ENCODE assay signal across 29 cellular contexts in the genomic region with DNA sequence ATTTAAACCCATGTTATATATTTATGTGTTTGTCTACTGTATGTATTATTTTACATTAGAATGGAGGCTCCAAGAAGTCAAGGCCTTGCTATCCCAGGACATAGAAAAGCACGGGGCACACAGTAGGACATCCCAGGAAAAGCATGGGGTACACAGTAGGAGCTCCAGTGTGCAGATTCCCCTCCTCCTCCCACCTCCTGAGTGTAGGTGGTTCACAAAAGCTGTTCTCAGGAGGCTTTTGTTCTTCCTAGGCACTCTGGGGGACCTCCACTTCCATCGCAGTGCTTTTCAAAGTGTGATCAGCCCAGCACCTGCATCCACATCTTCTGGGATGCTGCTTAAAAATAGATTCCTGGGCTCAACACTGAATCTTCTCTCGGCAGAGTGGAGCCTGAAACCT. TPM values are rescaled to one million over a fixed set of nuclear protein-coding genes. Genes with fewer than 3 reads are reported as not detected.
"Had no signal": no experiment of that assay in that cellular context is flagged by ENCODE, and none has a peak within 500 bp of the region (broad histone marks: within the 10 kb centered on the region; RNA-seq: fewer than 3 reads in every experiment).

No MANE protein-coding gene starts in this region.

- H3K4me1 Mint-ChIP-seq: naive B cell; natural killer cell; neural progenitor cell; stimulated activated naive B cell treated with anti-CD40 and anti-IgM and Interleukin-4, amounts not matched to agents 10 μg/mL and 1 μg/mL and 100 μg/mL, for 72 hours had no signal

- H3K27ac ChIP-seq: left ventricle myocardium inferior, neural progenitor cell, neutrophil, ovary, right atrium auricular region, right lobe of liver, stomach, testis, thyroid gland, uterus had no signal

- H3K9ac ChIP-seq: neural progenitor cell had no signal

- ATAC-seq: natural killer cell; right lobe of liver; stimulated activated naive B cell treated with anti-CD40 and anti-IgM and Interleukin-4, amounts not matched to agents 10 μg/mL and 1 μg/mL and 100 μg/mL, for 72 hours; stimulated activated naive CD8-positive, alpha-beta T cell treated with anti-CD3 and anti-CD28 coated beads, Interleukin-15, Interleukin-2, amounts not matched to agents 100 U/mL and 50 U/mL, for 24 hours had no signal

- H3K27me3 Mint-ChIP-seq: type B pancreatic cell had no signal

- H3K36me3 ChIP-seq: left ventricle myocardium inferior, neural progenitor cell, neutrophil, ovary, right atrium auricular region, right lobe of liver, stomach, thyroid gland, uterus had no signal

- H3K4me3 ChIP-seq: left ventricle myocardium inferior, lung, neural progenitor cell, ovary, right atrium auricular region, right lobe of liver, smooth muscle cell, stomach, testis, thyroid gland, uterus had no signal

- H3K9me3 ChIP-seq: left ventricle myocardium inferior, neutrophil, ovary, right atrium auricular region, right lobe of liver, stomach, testis, thyroid gland, uterus had no signal

- H3K4me2 ChIP-seq: neural progenitor cell, smooth muscle cell had no signal

- DNase-seq: hippocampal formation; islet precursor cell; left ventricle myocardium inferior; mesendoderm; naive B cell; natural killer cell; nephron progenitor cell; occipital lobe; ovary; right lobe of liver; stimulated activated CD4-positive, alpha-beta T cell treated with anti-CD3 and anti-CD28 coated beads, Interleukin-1b, Interleukin-23, amount 100 ng/mL, for 48 hours; stimulated activated CD4-positive, alpha-beta T cell treated with anti-CD3 and anti-CD28 coated beads, Interleukin-2, amount 100 ng/mL, for 48 hours; stimulated activated naive B cell treated with anti-CD40 and anti-IgM and Interleukin-4, amounts not matched to agents 10 μg/mL and 1 μg/mL and 100 μg/mL, for 72 hours; stimulated activated naive CD8-positive, alpha-beta T cell treated with anti-CD3 and anti-CD28 coated beads, Interleukin-15, Interleukin-2, amounts not matched to agents 100 U/mL and 50 U/mL, for 24 hours; stomach; testis; thyroid gland; uterus had no signal

- H3K4me1 ChIP-seq: right lobe of liver had no signal

- H3K27ac Mint-ChIP-seq: mesothelial cell of epicardium; naive B cell; natural killer cell; nephron progenitor cell; neural progenitor cell; progenitor cell of endocrine pancreas; stimulated activated naive B cell treated with anti-CD40 and anti-IgM and Interleukin-4, amounts not matched to agents 10 μg/mL and 1 μg/mL and 100 μg/mL, for 72 hours; type B pancreatic cell had no signal

- H3K9me3 Mint-ChIP-seq: natural killer cell; nephron progenitor cell; neural progenitor cell; stimulated activated naive B cell treated with anti-CD40 and anti-IgM and Interleukin-4, amounts not matched to agents 10 μg/mL and 1 μg/mL and 100 μg/mL, for 72 hours had no signal

- H3K4me3 Mint-ChIP-seq: mesothelial cell of epicardium; naive B cell; natural killer cell; nephron progenitor cell; neural progenitor cell; stimulated activated naive B cell treated with anti-CD40 and anti-IgM and Interleukin-4, amounts not matched to agents 10 μg/mL and 1 μg/mL and 100 μg/mL, for 72 hours; type B pancreatic cell had no signal

- H3K27me3 ChIP-seq: neural progenitor cell, ovary, right atrium auricular region, right lobe of liver, stomach, testis, thyroid gland, uterus had no signal

- H2AFZ ChIP-seq: neural progenitor cell had no signal

- H3K36me3 Mint-ChIP-seq: mesothelial cell of epicardium; naive B cell; natural killer cell; neural progenitor cell; stimulated activated naive B cell treated with anti-CD40 and anti-IgM and Interleukin-4, amounts not matched to agents 10 μg/mL and 1 μg/mL and 100 μg/mL, for 72 hours; type B pancreatic cell had no signal

RNA-seq across cellular contexts. Expression of gene VTCN1, which starts 30.8 kb away (rescaled TPM):
- total RNA-seq: left ventricle myocardium inferior, mononuclear cell, natural killer cell, pulmonary artery endothelial cell, right atrium auricular region, skeletal muscle tissue, thyroid gland had no signal
